8 cellular contexts compared by ENCODE assay signal in genomic region chr19:46264801-46265200, GRCh38. TPM values are rescaled to one million over a fixed set of nuclear protein-coding genes. Genes with fewer than 3 reads are reported as not detected.
"Had no signal": no experiment of that assay in that cellular context is flagged by ENCODE, and none has a peak within 500 bp of the region (broad histone marks: within the 10 kb centered on the region; RNA-seq: fewer than 3 reads in every experiment).

No MANE protein-coding gene starts in this region.

RNA-seq across cellular contexts. Expression of gene HIF3A, which starts 32.0 kb away (rescaled TPM):
- total RNA-seq: LHCN-M2, MCF 10A, NCI-H460, OCI-LY7, SJSA1 had no signal

RNA-seq across cellular contexts. Expression of gene IGFL1, which starts 35.3 kb away (rescaled TPM):
- total RNA-seq: LHCN-M2, MCF 10A, NCI-H460, OCI-LY7, Peyer's patch, Right ventricle myocardium superior, SJSA1 had no signal
- polyA plus RNA-seq: SK-N-SH had no signal
